19 cellular contexts compared by ENCODE assay signal in genomic region chrX:13152511-13152868, GRCh38.
DNase-seq lines count a peak whose midpoint lies in the region; ATAC-seq and TF ChIP-seq lines count a peak whose summit lies in the region.
"Had no signal": no experiment of that assay in that cellular context is flagged by ENCODE, and none has a peak within 500 bp of the region (broad histone marks: within the 10 kb centered on the region; RNA-seq: fewer than 3 reads in every experiment).

No MANE protein-coding gene starts in this region.

- ATAC-seq in GM23338: peak; percentile 54
- ATAC-seq in T-helper 17 cell: no peak
- ATAC-seq in GM21786 (IDR thresholded peaks at IDR 0.05; ENCODE audit: unreplicated experiment): no peak
- no peak for ATAC-seq in GM18858 (IDR thresholded peaks at IDR 0.05; ENCODE audit: unreplicated experiment)
- ATAC-seq: Panc1, psoas muscle had no signal

- peak overlapping the region; percentile 51; the same call in 1 of the 2 replicates for H3K4me2 ChIP-seq in GM23338

- H3K4me1 ChIP-seq in GM23338 (ENCODE audit: insufficient read depth): peaks cover 13% of the 10 kb centered on the region
- peaks cover 22% of the 10 kb centered on the region for H3K4me1 ChIP-seq in iPS-18a (ENCODE audit: control insufficient read depth, low read depth, low read length)
- H3K4me1 ChIP-seq in spleen: peaks cover 0 to 3% (median 0%) of the 10 kb centered on the region in 6 donors
- no peaks in the 10 kb centered on the region for H3K4me1 ChIP-seq in testis
- H3K4me1 ChIP-seq: psoas muscle had no signal

- H3K27me3 Mint-ChIP-seq in GM23338 (ENCODE audit: insufficient read depth, low read depth, poor library complexity) (no peaks in the 10 kb centered on the region), T-helper 17 cell (no peaks in the 10 kb centered on the region)
- H3K27me3 Mint-ChIP-seq: activated naive CD8-positive, alpha-beta T cell treated with anti-CD3 and anti-CD28 coated beads, Interleukin-2, amount 10 ng/mL, durations not matched to agents 7 days and 5 days; effector memory CD8-positive, alpha-beta T cell had no signal

- H3K27me3 ChIP-seq in GM23338 (ENCODE audit: insufficient read depth) (no peaks in the 10 kb centered on the region), iPS-18a (ENCODE audit: control insufficient read depth, insufficient read depth, low read length) (peaks cover 25% of the 10 kb centered on the region), spleen (replicated peaks in 1 of 7) (no peaks in the 10 kb centered on the region), testis (no peaks in the 10 kb centered on the region)

- TF ChIP-seq POLR2A in spleen (IDR thresholded peaks at IDR 0.05) (no peak), testis (IDR thresholded peaks at IDR 0.05) (no peak)

- peaks cover 36% of the 10 kb centered on the region for H3K9me3 Mint-ChIP-seq in GM23338
- H3K9me3 Mint-ChIP-seq: effector memory CD8-positive, alpha-beta T cell had no signal

- H3K9me2 ChIP-seq in GM23338 (ENCODE audit: insufficient read depth): no peaks in the 10 kb centered on the region

- no peak overlapping the region for H2AFZ ChIP-seq in GM23338

- H3K27ac Mint-ChIP-seq in GM23338 (0 out of 2 replicates have a peak overlapping the region, but pooled peaks have one; percentile 87), T-helper 17 cell (peak overlapping the region; percentile 87)
- H3K27ac Mint-ChIP-seq: activated naive CD8-positive, alpha-beta T cell treated with anti-CD3 and anti-CD28 coated beads, Interleukin-2, amount 10 ng/mL, durations not matched to agents 7 days and 5 days had no signal

- H4K20me1 ChIP-seq in GM23338 (replicated peaks; ENCODE audit: insufficient read depth): no peaks in the 10 kb centered on the region

- H3K36me3 Mint-ChIP-seq in GM23338 (ENCODE audit: low read depth) (peaks cover 27% of the 10 kb centered on the region), T-helper 17 cell (ENCODE audit: low read depth) (no peaks in the 10 kb centered on the region)
- H3K36me3 Mint-ChIP-seq: natural killer cell had no signal

- TF ChIP-seq CTCF in GM23338 (conservative IDR thresholded peaks at IDR 0.05; ENCODE audit: low read depth in 2 of 2) (no peak), spleen (IDR thresholded peaks at IDR 0.05 in 8 of 11, conservative IDR thresholded peaks at IDR 0.05 in 3 of 11) (no peak), testis (IDR thresholded peaks at IDR 0.05) (no peak)

- H3K4me3 ChIP-seq in GM23338 (peak overlapping the region; percentile 18; the same call in 1 of the 2 replicates), iPS-18a (ENCODE audit: low read length) (peak overlapping the region; percentile 14), spleen (no peak overlapping the region), testis (no peak overlapping the region)
- H3K4me3 ChIP-seq: psoas muscle had no signal

- H3K36me3 ChIP-seq in GM23338 (ENCODE audit: insufficient read depth) (no peaks in the 10 kb centered on the region), iPS-18a (ENCODE audit: control insufficient read depth, low read depth, low read length) (no peaks in the 10 kb centered on the region), spleen (no peaks in the 10 kb centered on the region), testis (ENCODE audit: low read depth, missing control alignments) (no peaks in the 10 kb centered on the region)

- no peaks in the 10 kb centered on the region for H3F3A ChIP-seq in GM23338 (replicated peaks; ENCODE audit: low read depth)

- WGBS in spleen, 5 donors: 81 to 97% (median 91%) methylated on average over 6 of the region's 6 CpGs
- WGBS in testis, 2 donors: 87% methylated on average over 6 of the region's 6 CpGs

- H3K4me3 Mint-ChIP-seq in GM23338 (no peak overlapping the region), T-helper 17 cell (no peak overlapping the region)
- H3K4me3 Mint-ChIP-seq: HFFc6 had no signal

- intact Hi-C loops in spleen (cut with DNase I; ENCODE audit: low total_unique reads): no loop called here
- intact Hi-C loops in testis (cut with DNase I; ENCODE audit: low total_unique reads): no loop called here

- no peaks in the 10 kb centered on the region for H3K79me2 ChIP-seq in GM23338 (replicated peaks; ENCODE audit: insufficient read depth)

- peak overlapping the region; percentile 38 for H3K9ac ChIP-seq in iPS-18a (ENCODE audit: low read length)

- DNase-seq in GM23338 (ENCODE audit: low spot score) (peak; percentile 45), T-helper 17 cell (no peak), spleen (no peak), testis (no peak)
- DNase-seq: activated naive CD8-positive, alpha-beta T cell treated with anti-CD3 and anti-CD28 coated beads, Interleukin-2, amount 10 ng/mL, durations not matched to agents 7 days and 5 days; activated T-cell treated with anti-CD3 and anti-CD28 coated beads, Interleukin-2, amount 50 U/mL, for 4 hours; IMR-90; MV-4-11; natural killer cell; NCI-H2171; NCI-H748 treated with DMSO at 0.1 percent for 48 hours; psoas muscle; stimulated activated naive CD8-positive, alpha-beta T cell treated with anti-CD3 and anti-CD28 coated beads, Interleukin-15, Interleukin-2, amounts not matched to agents 100 U/mL and 50 U/mL, for 24 hours had no signal

- H3K9me3 ChIP-seq in T-helper 17 cell (ENCODE audit: control insufficient read depth, low read length, poor library complexity, severe bottlenecking) (no peaks in the 10 kb centered on the region), iPS-18a (ENCODE audit: control insufficient read depth, low read depth, low read length) (no peaks in the 10 kb centered on the region), spleen (peaks cover 0 to 35% (median 6%) of the 10 kb centered on the region in 8 donors), testis (no peaks in the 10 kb centered on the region)
- H3K9me3 ChIP-seq: psoas muscle had no signal

- H3K4me1 Mint-ChIP-seq in GM23338 (peaks cover 4% of the 10 kb centered on the region), T-helper 17 cell (peaks cover 4% of the 10 kb centered on the region)

- H3K27ac ChIP-seq in GM23338 (ENCODE audit: low read depth) (peak overlapping the region; percentile 96), iPS-18a (ENCODE audit: low read length) (peak overlapping the region; percentile 46), spleen (peak overlapping the region in 6 of 8 donors; percentile 54 to 74 (median 65)), testis (no peak overlapping the region)
- H3K27ac ChIP-seq: psoas muscle had no signal

TF ChIP-seq in GM23338, 12 proteins besides CTCF, POLR2A, EP300 and RAD21:
- TF ChIP-seq NANOG (IDR thresholded peaks at IDR 0.05; ENCODE audit: borderline replicate concordance) (peak; percentile 71; the same call in 1 of the 2 replicates), STAT1 (IDR thresholded peaks at IDR 0.05; ENCODE audit: unreplicated experiment) (no peak), JUNB (IDR thresholded peaks at IDR 0.05; ENCODE audit: unreplicated experiment) (no peak), POLR2AphosphoS5 (IDR thresholded peaks at IDR 0.05; ENCODE audit: low read depth) (no peak), EZH2 (IDR thresholded peaks at IDR 0.05; ENCODE audit: low read depth, unreplicated experiment) (no peak)

Comparison
In these comparisons a context has a peak if more than half of its experiments do, and no peak if none do; other contexts are left out.
1. H3K27ac ChIP-seq: peak in GM23338 (single experiment), iPS-18a (single experiment) and spleen (6 of 8); none in testis (0 of 2).
2. H3K4me3 ChIP-seq: peak in GM23338 (single experiment) and iPS-18a (single experiment); none in spleen (0 of 8) and testis (0 of 2).